ENCODE assay signal across 8 cellular contexts in genomic region chr7:30469303-30469702, GRCh38. TPM values are rescaled to one million over a fixed set of nuclear protein-coding genes. Genes with fewer than 3 reads are reported as not detected.
DNase-seq lines count a peak whose midpoint lies in the region; ATAC-seq, FAIRE-seq and TF ChIP-seq lines count a peak whose summit lies in the region.

No MANE protein-coding gene starts in this region.

- H3K23ac ChIP-seq in IMR-90 (ENCODE audit: low read depth, low read length) = peak overlapping the region; percentile 36; the same call in 1 of the 2 replicates

- WGBS in IMR-90 (ENCODE audit: extremely low coverage in 2 of 2, insufficient read length in 1 of 2), 2 experiments = 0% methylated on average over 3 of the region's 5 CpGs; no CpG with 5 or more reads in 1 of the 2 experiments
- 26 to 52% (median 49%) methylated on average over 5 of the region's 5 CpGs for WGBS in small intestine, 3 donors

- CTCF ChIA-PET in IMR-90 (lab: Yijun Ruan, JAX) (interaction anchor here (1.0 to 1.8 kb wide), 5 partner anchors 9 to 305 kb away, joined by 3 to 11 read pairs (median 4); partner anchors contain the start of gene NOD1), MCF 10A (lab: Yijun Ruan, JAX) (interaction anchor here (0.6 to 2.1 kb wide), 13 partner anchors 9 to 1547 kb away, joined by 3 to 8 read pairs (median 3); partner anchors contain the start of gene NOD1)

- H2AFZ ChIP-seq in ACC112 (ENCODE audit: low read length, unreplicated experiment) = no peak overlapping the region
- peak overlapping the region; percentile 79 for H2AFZ ChIP-seq in IMR-90 (replicated peaks; ENCODE audit: low read length, poor library complexity)

- TF ChIP-seq POLR2A in IMR-90 (IDR thresholded peaks at IDR 0.05; ENCODE audit: low read depth, low read length) = peak; percentile 57; the same call in 1 of the 2 replicates

- DNase-seq in IMR-90 = peak; percentile 99
- peak; percentile 96 for DNase-seq in MCF 10A (ENCODE audit: unreplicated experiment)
- peak; percentile 78 for DNase-seq in iPS-NIHi7 (ENCODE audit: extremely low spot score)
- peak; percentile 38 for DNase-seq in small intestine
- DNase-seq in stimulated activated CD4-positive, alpha-beta T cell treated with anti-CD3 and anti-CD28 coated beads, Interleukin-4, amount 100 ng/mL, for 1 hour = no peak
- no peak for DNase-seq in GM19238 (ENCODE audit: insufficient read length, low spot score)
- no peak for DNase-seq in GF-D8 (lab: John Stamatoyannopoulos, UW)

- H3K4me1 ChIP-seq in ACC112 (ENCODE audit: control insufficient read depth, insufficient read depth, low read length, unreplicated experiment) (peaks cover 78% of the 10 kb centered on the region), IMR-90 (ENCODE audit: control insufficient read depth, insufficient read depth, low read length) (peaks cover 42% of the 10 kb centered on the region), small intestine (ENCODE audit: control insufficient read depth in 2 of 2, insufficient read depth in 1 of 2, low read depth in 1 of 2, low read length in 1 of 2) (peaks cover 0 to 18% of the 10 kb centered on the region in 2 donors)

- H3K14ac ChIP-seq in IMR-90 (replicated peaks; ENCODE audit: low read depth, low read length) = peak overlapping the region; percentile 40; the same call in 1 of the 2 replicates

- H2BK15ac ChIP-seq in IMR-90 (ENCODE audit: low read depth, low read length) = peak overlapping the region; percentile 88; the same call in 2 of the 3 replicates

- no peaks in the 10 kb centered on the region for H3K27me3 Mint-ChIP-seq in MCF 10A (ENCODE audit: insufficient read depth, unreplicated experiment)

- POLR2A ChIA-PET in IMR-90 (lab: Charles Lee; ENCODE audit: unreplicated experiment) (no interaction called here), MCF 10A (lab: Yijun Ruan, JAX) (interaction anchor here (0.7 to 3.4 kb wide), 10 partner anchors 9 to 307 kb away, joined by 3 to 33 read pairs (median 3); partner anchors contain the start of genes GGCT, NOD1 and ZNRF2)

- peak overlapping the region; percentile 53 for H3K4me3 ChIP-seq in ACC112 (ENCODE audit: low read depth, low read length)
- no peak overlapping the region for H3K4me3 ChIP-seq in IMR-90 (ENCODE audit: insufficient read depth, low read depth, low read length)
- no peak overlapping the region for H3K4me3 ChIP-seq in small intestine (ENCODE audit: low read depth in 1 of 2, low read length in 2 of 2)

- H3K9me1 ChIP-seq in IMR-90 (ENCODE audit: insufficient read depth, low read length) = peaks cover 22% of the 10 kb centered on the region

- H4K91ac ChIP-seq in IMR-90 (ENCODE audit: insufficient read depth, low read depth, low read length) = peak overlapping the region; percentile 68; the same call in 1 of the 2 replicates

- H3K9me3 ChIP-seq in IMR-90 (ENCODE audit: control insufficient read depth, insufficient read depth, low read length) (no peaks in the 10 kb centered on the region), small intestine (ENCODE audit: control insufficient read depth, low read depth) (no peaks in the 10 kb centered on the region)

- peaks cover 27% of the 10 kb centered on the region for H3K4me1 Mint-ChIP-seq in MCF 10A (ENCODE audit: insufficient read depth, unreplicated experiment)

- peak overlapping the region; percentile 55 to 84; a peak in 3 of 4 replicates for H4K8ac ChIP-seq in IMR-90 (ENCODE audit: low read depth in 2 of 2, low read length in 2 of 2)

- peak overlapping the region; percentile 46 for H2BK120ac ChIP-seq in IMR-90 (ENCODE audit: low read depth, low read length)

- H4K20me1 ChIP-seq in IMR-90 (ENCODE audit: insufficient read depth, low read length) = peaks cover 9% of the 10 kb centered on the region

- H3K27me3 ChIP-seq in ACC112 (ENCODE audit: insufficient read depth, low read length) = no peaks in the 10 kb centered on the region
- H3K27me3 ChIP-seq in IMR-90 (ENCODE audit: control insufficient read depth, insufficient read depth, low read length) = no peaks in the 10 kb centered on the region
- H3K27me3 ChIP-seq in small intestine (ENCODE audit: control insufficient read depth in 2 of 2, insufficient read depth in 2 of 2, low read length in 2 of 2) = no peaks in the 10 kb centered on the region

- peak; percentile 57 for TF ChIP-seq RAD21 in IMR-90 (IDR thresholded peaks at IDR 0.05; ENCODE audit: low read length)

- no peak for FAIRE-seq in small intestine (lab: Jason Lieb, UNC)

- peak; percentile 89 for ATAC-seq in IMR-90 (ENCODE audit: low read depth)

- peak overlapping the region; percentile 27; the same call in 1 of the 2 replicates for H3K56ac ChIP-seq in IMR-90 (ENCODE audit: extremely low read depth, insufficient read depth, low read length)

- H3K9me3 Mint-ChIP-seq in MCF 10A (ENCODE audit: unreplicated experiment) = no peaks in the 10 kb centered on the region

- H3K79me1 ChIP-seq in IMR-90 (ENCODE audit: low read depth in 1 of 2, low read length in 2 of 2) = peaks cover 12 to 58% of the 10 kb centered on the region in 2 experiments

- no peaks in the 10 kb centered on the region for H3K36me3 Mint-ChIP-seq in MCF 10A (ENCODE audit: insufficient read depth, unreplicated experiment)

- peak overlapping the region; percentile 62 for H2BK20ac ChIP-seq in IMR-90 (ENCODE audit: low read depth, low read length)

- H2AK9ac ChIP-seq in IMR-90 (replicated peaks; ENCODE audit: low read depth, low read length, poor library complexity) = no peak overlapping the region

- no peak overlapping the region for H3K9ac ChIP-seq in IMR-90 (ENCODE audit: low read depth, low read length)

- peak overlapping the region; percentile 91; the same call in 1 of the 2 replicates for H3K18ac ChIP-seq in IMR-90 (ENCODE audit: low read depth, low read length)

- no TSS peak for BruUV-seq in IMR-90 (replicated peaks; lab: Mats Ljungman, UMichigan)
- no TSS peak for BruUV-seq in MCF 10A (replicated peaks; lab: Mats Ljungman, UMichigan)

- peak overlapping the region; percentile 86; the same call in 1 of the 2 replicates for H4K5ac ChIP-seq in IMR-90 (ENCODE audit: low read depth, low read length)

- peak; percentile 72 for TF ChIP-seq CTCF in IMR-90 (conservative IDR thresholded peaks at IDR 0.05; ENCODE audit: low read depth, low read length)
- TF ChIP-seq CTCF in MCF 10A (IDR thresholded peaks at IDR 0.05; ENCODE audit: unreplicated experiment) = peak; percentile 32

- intact Hi-C loops in IMR-90 (cut with micrococcal nuclease) = no loop called here
- intact Hi-C loops in MCF 10A (cut with micrococcal nuclease) = no loop called here

- peak overlapping the region; percentile 98 for H3K27ac Mint-ChIP-seq in MCF 10A (ENCODE audit: low read depth, unreplicated experiment)

- H3K4ac ChIP-seq in IMR-90 (ENCODE audit: low read depth, low read length) = peak overlapping the region; percentile 89

- H3K27ac ChIP-seq in ACC112 (ENCODE audit: low read depth, low read length) (peak overlapping the region; percentile 94), IMR-90 (ENCODE audit: insufficient read depth, low read length) (peak overlapping the region; percentile 66; the same call in 1 of the 2 replicates), small intestine (ENCODE audit: low read depth in 1 of 2, low read length in 1 of 2) (peak overlapping the region in 1 of 2 donors; percentile 82)

- H3K4me2 ChIP-seq in IMR-90 (ENCODE audit: low read depth, low read length) = peak overlapping the region; percentile 25; the same call in 1 of the 2 replicates

- peak overlapping the region; percentile 67 for H2BK5ac ChIP-seq in IMR-90 (ENCODE audit: low read depth, low read length, poor library complexity, severe bottlenecking)

- in situ Hi-C loops in IMR-90 (cut with MboI; ENCODE audit: low sequenced_read_pairs) = no loop called here

- peaks cover 63% of the 10 kb centered on the region for H3K79me2 ChIP-seq in ACC112 (ENCODE audit: control insufficient read depth, insufficient read depth, low read length, unreplicated experiment)

- H3K36me3 ChIP-seq in ACC112 (ENCODE audit: insufficient read depth, low read length) = no peaks in the 10 kb centered on the region
- no peaks in the 10 kb centered on the region for H3K36me3 ChIP-seq in IMR-90 (ENCODE audit: control insufficient read depth, insufficient read depth, low read length)
- H3K36me3 ChIP-seq in small intestine (ENCODE audit: control insufficient read depth in 2 of 2, insufficient read depth in 2 of 2, low read length in 2 of 2) = no peaks in the 10 kb centered on the region

- H2AK5ac ChIP-seq in IMR-90 (ENCODE audit: low read depth, low read length) = 0 out of 2 replicates have a peak overlapping the region, but pooled peaks have one; percentile 61

- peak overlapping the region; percentile 64 for H3K4me3 Mint-ChIP-seq in MCF 10A (ENCODE audit: unreplicated experiment)

- dilution Hi-C loops in IMR-90 (cut with HindIII; ENCODE audit: low sequenced_read_pairs, unreplicated experiment) = no loop called here

TF ChIP-seq in IMR-90, 13 proteins besides CTCF, POLR2A, EP300 and RAD21 (continues in another document):
- TF ChIP-seq, protein P1, sequence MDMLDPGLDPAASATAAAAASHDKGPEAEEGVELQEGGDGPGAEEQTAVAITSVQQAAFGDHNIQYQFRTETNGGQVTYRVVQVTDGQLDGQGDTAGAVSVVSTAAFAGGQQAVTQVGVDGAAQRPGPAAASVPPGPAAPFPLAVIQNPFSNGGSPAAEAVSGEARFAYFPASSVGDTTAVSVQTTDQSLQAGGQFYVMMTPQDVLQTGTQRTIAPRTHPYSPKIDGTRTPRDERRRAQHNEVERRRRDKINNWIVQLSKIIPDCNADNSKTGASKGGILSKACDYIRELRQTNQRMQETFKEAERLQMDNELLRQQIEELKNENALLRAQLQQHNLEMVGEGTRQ (IDR thresholded peaks at IDR 0.05; ENCODE audit: low read depth, low read length) = no peak
- no peak for TF ChIP-seq RFX5 (IDR thresholded peaks at IDR 0.05; ENCODE audit: low read depth, low read length)
- TF ChIP-seq NFE2L2 (IDR thresholded peaks at IDR 0.05; ENCODE audit: low read depth, low read length) = 0 out of 2 replicates have a peak, but pooled peaks have one; percentile 15
- no peak for TF ChIP-seq MXI1 (IDR thresholded peaks at IDR 0.05; ENCODE audit: borderline replicate concordance, low read depth, low read length)
- TF ChIP-seq CEBPB (IDR thresholded peaks at IDR 0.05; ENCODE audit: low read depth, low read length) = no peak; the same call in 1 of the 2 replicates
- TF ChIP-seq SMC3 (IDR thresholded peaks at IDR 0.05; ENCODE audit: low read depth, low read length) = peak; percentile 22; the same call in 1 of the 2 replicates

RNA-seq across cellular contexts. Expression of gene NOD1, which starts 9.3 kb away (rescaled TPM):
- total RNA-seq in IMR-90 (2012; rRNA removed) (1.4 and 1.8 TPM in 2 replicates), MCF 10A (2022) (3.8 and 4.8 TPM in 2 replicates)
- polyA plus RNA-seq in IMR-90 (2012; rRNA removed) (2.7 and 3.0 TPM in 2 replicates), small intestine (1 to 10 TPM; 3.4 to 8.9 (median 3.8) TPM)
- polyA plus RNA-seq in IMR-90 (2012; cell fraction: cytosol; rRNA removed) = 1.3 and 1.4 TPM in 2 replicates
- 5.8 and 9.5 TPM in 2 replicates for polyA plus RNA-seq in IMR-90 (2012; cell fraction: nucleus; rRNA removed; ENCODE audit: low replicate concordance)

RNA-seq across cellular contexts. Expression of gene GGCT, which starts 35.3 kb away (rescaled TPM):
- total RNA-seq in IMR-90 (2012; rRNA removed) (12.0 and 17.5 TPM in 2 replicates), MCF 10A (2022) (48.3 and 64.8 TPM in 2 replicates)
- polyA plus RNA-seq in IMR-90 (2012; rRNA removed) (18.6 and 19.1 TPM in 2 replicates), small intestine (100 to 1,000 TPM in 1 of 3 donors, 10 to 100 TPM in 2; 57.3 to 105 (median 73.4) TPM)
- polyA plus RNA-seq in IMR-90 (2012; cell fraction: cytosol; rRNA removed) = 12.4 and 17.8 TPM in 2 replicates
- polyA plus RNA-seq in IMR-90 (2012; cell fraction: nucleus; rRNA removed; ENCODE audit: low replicate concordance) = 3.6 and 4.5 TPM in 2 replicates

Comparison
In these comparisons a context has a peak if more than half of its experiments do, and no peak if none do; other contexts are left out.
1. DNase-seq: peak in IMR-90 (single experiment), MCF 10A (single experiment), iPS-NIHi7 (single experiment) and small intestine (single experiment); none in stimulated activated CD4-positive, alpha-beta T cell treated with anti-CD3 and anti-CD28 coated beads, Interleukin-4, amount 100 ng/mL, for 1 hour (single experiment), GM19238 (single experiment) and GF-D8 (single experiment).